Comparison of ENCODE assay signal across 9 cellular contexts in genomic region chr10:5434017-5434753, GRCh38. TPM values are rescaled to one million over a fixed set of nuclear protein-coding genes. Genes with fewer than 3 reads are reported as not detected.
A peak's percentile ranks its signal among the peaks of the same experiment; 100 is the strongest.
DNase-seq lines count a peak whose midpoint lies in the region; ATAC-seq and TF ChIP-seq lines count a peak whose summit lies in the region.
"Had no signal": no experiment of that assay in that cellular context is flagged by ENCODE, and none has a peak within 500 bp of the region (broad histone marks: within the 10 kb centered on the region; RNA-seq: fewer than 3 reads in every experiment).

No MANE protein-coding gene starts in this region.

- no peak for DNase-seq in activated CD8-positive, alpha-beta memory T cell treated with anti-CD3 and anti-CD28 coated beads, Interleukin-2, amount 10 ng/mL, durations not matched to agents 7 days and 5 days
- no peak for DNase-seq in activated CD8-positive, alpha-beta memory T cell treated with anti-CD3 and anti-CD28 coated beads for 24 hours
- DNase-seq in Peyer's patch (no peak), endodermal cell (no peak), midbrain (lab: John Stamatoyannopoulos, UW) (peak; percentile 52)
- DNase-seq in activated CD4-positive, alpha-beta T cell treated with anti-CD3 and anti-CD28 coated beads, Interleukin-2, amount 50 U/mL, for 1 hour = no peak

- H3K9ac ChIP-seq in endodermal cell (ENCODE audit: extremely low read depth, low read length, poor library complexity, severe bottlenecking) = no peak overlapping the region

- H3K9me3 ChIP-seq in Peyer's patch (no peaks in the 10 kb centered on the region), endodermal cell (ENCODE audit: control insufficient read depth, low read length) (peaks cover 12% of the 10 kb centered on the region)

- no peak overlapping the region for H3K27ac Mint-ChIP-seq in activated CD8-positive, alpha-beta memory T cell treated with anti-CD3 and anti-CD28 coated beads, Interleukin-2, amount 10 ng/mL, durations not matched to agents 7 days and 5 days
- H3K27ac Mint-ChIP-seq in endodermal cell = peak overlapping the region; percentile 24

- H3K4me3 ChIP-seq in Peyer's patch = no peak overlapping the region
- H3K4me3 ChIP-seq in endodermal cell (ENCODE audit: low read length) = no peak overlapping the region

- no peak overlapping the region for H3K27ac ChIP-seq in Peyer's patch
- no peak overlapping the region for H3K27ac ChIP-seq in endodermal cell (ENCODE audit: low read depth, low read length)

- no peak overlapping the region for H3K4me3 Mint-ChIP-seq in activated CD8-positive, alpha-beta memory T cell treated with anti-CD3 and anti-CD28 coated beads, Interleukin-2, amount 10 ng/mL, durations not matched to agents 7 days and 5 days
- H3K4me3 Mint-ChIP-seq in endodermal cell = no peak overlapping the region

- H3K27me3 Mint-ChIP-seq in activated CD8-positive, alpha-beta memory T cell treated with anti-CD3 and anti-CD28 coated beads, Interleukin-2, amount 10 ng/mL, durations not matched to agents 7 days and 5 days = no peaks in the 10 kb centered on the region
- H3K27me3 Mint-ChIP-seq in endodermal cell (ENCODE audit: insufficient read depth) = no peaks in the 10 kb centered on the region

- TF ChIP-seq CTCF in Peyer's patch (IDR thresholded peaks at IDR 0.05) (peak in 5 of 6 experiments; percentile 46 to 87 (median 76)), endodermal cell (conservative IDR thresholded peaks at IDR 0.05) (peak; percentile 88)

- H3K9me3 Mint-ChIP-seq in activated CD8-positive, alpha-beta memory T cell treated with anti-CD3 and anti-CD28 coated beads, Interleukin-2, amount 10 ng/mL, durations not matched to agents 7 days and 5 days (ENCODE audit: low read depth) = no peaks in the 10 kb centered on the region
- H3K9me3 Mint-ChIP-seq in endodermal cell = peaks cover 7% of the 10 kb centered on the region

- peaks cover 15% of the 10 kb centered on the region for H3K4me1 Mint-ChIP-seq in activated CD8-positive, alpha-beta memory T cell treated with anti-CD3 and anti-CD28 coated beads, Interleukin-2, amount 10 ng/mL, durations not matched to agents 7 days and 5 days
- no peaks in the 10 kb centered on the region for H3K4me1 Mint-ChIP-seq in endodermal cell

- H3K4me1 ChIP-seq in Peyer's patch = no peaks in the 10 kb centered on the region
- no peaks in the 10 kb centered on the region for H3K4me1 ChIP-seq in endodermal cell (ENCODE audit: control insufficient read depth, insufficient read depth, low read length)

- WGBS in endodermal cell (ENCODE audit: insufficient coverage in 1 of 2, insufficient read length in 1 of 2), 2 experiments = 66% methylated on average over 3 of the region's 3 CpGs; no CpG with 5 or more reads in 1 of the 2 experiments

- peak; percentile 63 for ATAC-seq in activated CD8-positive, alpha-beta memory T cell treated with anti-CD3 and anti-CD28 coated beads, Interleukin-2, amount 10 ng/mL, durations not matched to agents 7 days and 5 days
- peak; percentile 58 for ATAC-seq in HG03103 (IDR thresholded peaks at IDR 0.05; ENCODE audit: low read depth, unreplicated experiment)
- no peak for ATAC-seq in GM18858 (IDR thresholded peaks at IDR 0.05; ENCODE audit: unreplicated experiment)

- H3K36me3 Mint-ChIP-seq in activated CD8-positive, alpha-beta memory T cell treated with anti-CD3 and anti-CD28 coated beads, Interleukin-2, amount 10 ng/mL, durations not matched to agents 7 days and 5 days = peaks cover 26% of the 10 kb centered on the region
- H3K36me3 Mint-ChIP-seq in endodermal cell (ENCODE audit: low read depth) = peaks cover 23% of the 10 kb centered on the region

- TF ChIP-seq POLR2A in Peyer's patch (IDR thresholded peaks at IDR 0.05) = no peak

- CTCF ChIA-PET in activated CD8-positive, alpha-beta memory T cell treated with anti-CD3 and anti-CD28 coated beads, Interleukin-2, amount 10 ng/mL, durations not matched to agents 7 days and 5 days (lab: Charles Lee) = interaction anchor here (0.6 to 5.8 kb wide), 19 partner anchors 8 to 668 kb away, joined by 3 to 47 read pairs (median 6); partner anchors contain the start of gene NET1

- no peaks in the 10 kb centered on the region for H3K36me3 ChIP-seq in Peyer's patch
- peaks cover 28% of the 10 kb centered on the region for H3K36me3 ChIP-seq in endodermal cell (ENCODE audit: control insufficient read depth, insufficient read depth, low read length)

- H3K27me3 ChIP-seq in Peyer's patch (no peaks in the 10 kb centered on the region), endodermal cell (ENCODE audit: control insufficient read depth, insufficient read depth, low read length, poor library complexity, severe bottlenecking) (no peaks in the 10 kb centered on the region)

RNA-seq across cellular contexts. Expression of gene NET1, which starts 21.8 kb away (rescaled TPM):
- 10 to 100 TPM; 36.3 to 48.8 TPM for total RNA-seq in activated CD8-positive, alpha-beta memory T cell treated with anti-CD3 and anti-CD28 coated beads, Interleukin-2, amount 10 ng/mL, durations not matched to agents 7 days and 5 days
- total RNA-seq in Peyer's patch (100 to 1,000 TPM in 2 of 4 donors, 10 to 100 TPM in 2; 85.0 to 155 (median 122) TPM), endodermal cell (10 to 100 TPM; 47.3 to 64.9 TPM)
- 36.3 TPM for polyA plus RNA-seq in endodermal cell (2013, experiment 1 of 2)
- 33.0 TPM for polyA plus RNA-seq in endodermal cell (2013, experiment 2 of 2)

RNA-seq across cellular contexts. Expression of gene TUBAL3, which starts 29.6 kb away (rescaled TPM):
- total RNA-seq in activated CD8-positive, alpha-beta memory T cell treated with anti-CD3 and anti-CD28 coated beads, Interleukin-2, amount 10 ng/mL, durations not matched to agents 7 days and 5 days = not detected
- total RNA-seq in Peyer's patch (10 to 100 TPM in 3 of 4 donors, 1 to 10 TPM in 1; 3.3 to 95.4 (median 74.2) TPM), endodermal cell (not detected)
- polyA plus RNA-seq in endodermal cell (2013, experiment 1 of 2) = not detected
- not detected for polyA plus RNA-seq in endodermal cell (2013, experiment 2 of 2)
- total RNA-seq: temporal lobe had no signal

Comparison
In these comparisons a context has a peak if more than half of its experiments do, and no peak if none do; other contexts are left out.
1. RNA of gene TUBAL3, which starts 29.6 kb away (total RNA-seq): 3.3 to 95.4 TPM in Peyer's patch; not detected in endodermal cell and not detected in activated CD8-positive, alpha-beta memory T cell treated with anti-CD3 and anti-CD28 coated beads, Interleukin-2, amount 10 ng/mL, durations not matched to agents 7 days and 5 days; every median in the first group is over 4 times any median in the second.